1 cellular context compared by ENCODE assay signal in genomic region chr19:3188627-3189596, GRCh38.
TF ChIP-seq lines count a peak whose summit lies in the region.

No MANE protein-coding gene starts in this region.

TF ChIP-seq in GM23338, 12 proteins besides CTCF, POLR2A, EP300 and RAD21 (continued from another document):
- no peak for TF ChIP-seq ZNF462 (CRISPR knock-in tag; IDR thresholded peaks at IDR 0.05)
- no peak for TF ChIP-seq POLR2AphosphoS5 (IDR thresholded peaks at IDR 0.05; ENCODE audit: low read depth)
- TF ChIP-seq ETS1 (IDR thresholded peaks at IDR 0.05): no peak
- TF ChIP-seq STAT1 (IDR thresholded peaks at IDR 0.05; ENCODE audit: unreplicated experiment): no peak
- no peak for TF ChIP-seq EZH2 (IDR thresholded peaks at IDR 0.05; ENCODE audit: low read depth, unreplicated experiment)
